9 cellular contexts compared by ENCODE assay signal in the genomic region with DNA sequence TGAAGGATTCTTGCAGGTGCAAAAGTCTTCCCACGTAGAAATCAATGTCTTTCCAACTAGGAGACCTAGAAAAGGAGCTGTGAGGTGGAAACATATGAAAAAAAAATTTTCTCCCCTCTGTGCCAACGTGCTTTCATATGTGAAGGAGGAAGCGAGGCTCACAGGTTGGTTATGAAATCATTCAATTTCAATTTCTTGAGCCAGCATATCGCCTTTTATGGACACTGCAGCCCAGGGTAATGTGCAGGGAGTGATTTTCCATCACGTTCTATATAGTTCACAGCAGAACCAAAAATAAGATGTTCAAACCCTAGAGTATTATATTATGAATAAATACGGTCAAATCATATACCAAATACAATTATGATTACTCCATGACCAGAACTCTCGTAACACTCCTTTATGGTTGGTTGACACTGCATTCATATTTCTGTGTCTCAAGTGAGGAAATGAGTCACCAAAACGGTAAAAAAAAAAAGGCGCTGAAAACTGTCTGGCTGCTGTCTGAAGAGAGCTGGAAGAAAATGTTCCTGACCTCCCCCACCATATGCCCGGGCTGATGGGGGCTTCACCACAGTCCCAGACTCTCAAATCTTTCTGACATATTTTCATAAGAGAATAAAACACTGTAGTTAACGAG.
DNase-seq lines count a peak whose midpoint lies in the region; ATAC-seq, FAIRE-seq and TF ChIP-seq lines count a peak whose summit lies in the region.
"Had no signal": no experiment of that assay in that cellular context is flagged by ENCODE, and none has a peak within 500 bp of the region (broad histone marks: within the 10 kb centered on the region; RNA-seq: fewer than 3 reads in every experiment).

No MANE protein-coding gene starts in this region.

- no peak for FAIRE-seq in HTR-8/SVneo (lab: Jason Lieb, UNC)

- no peaks in the 10 kb centered on the region for H3K9me3 ChIP-seq in testis
- H3K9me3 ChIP-seq: neutrophil had no signal

- 49 to 55% methylated on average over 11 of the region's 11 CpGs for WGBS in testis, 2 donors

- no peak for TF ChIP-seq POLR2A in testis (IDR thresholded peaks at IDR 0.05)

- peak; percentile 29 for DNase-seq in GF-D8 (lab: John Stamatoyannopoulos, UW)
- DNase-seq in HTR-8/SVneo (ENCODE audit: insufficient read length, low spot score): peak; percentile 59
- no peak for DNase-seq in activated naive CD8-positive, alpha-beta T cell treated with anti-CD3 and anti-CD28 coated beads, Interleukin-2, amount 10 ng/mL, durations not matched to agents 7 days and 5 days
- DNase-seq in natural killer cell treated with Interleukin-12 subunit alpha and Interleukin-12 subunit beta and Interleukin-15 and Interleukin-18, amount 100 ng/mL, for 72 hours (ENCODE audit: low spot score): no peak
- DNase-seq in testis: no peak
- no peak for DNase-seq in NCI-H2227 treated with DMSO at 0.1 percent for 48 hours (lab: John Stamatoyannopoulos, UW)

- no peak for TF ChIP-seq CTCF in testis (IDR thresholded peaks at IDR 0.05)

- no peaks in the 10 kb centered on the region for H3K36me3 Mint-ChIP-seq in activated naive CD8-positive, alpha-beta T cell treated with anti-CD3 and anti-CD28 coated beads, Interleukin-2, amount 10 ng/mL, durations not matched to agents 7 days and 5 days
- H3K36me3 Mint-ChIP-seq in natural killer cell treated with Interleukin-12 subunit alpha and Interleukin-12 subunit beta and Interleukin-15 and Interleukin-18, amount 100 ng/mL, for 72 hours: peaks cover 5% of the 10 kb centered on the region

- peaks cover 19% of the 10 kb centered on the region for H3K4me1 Mint-ChIP-seq in activated naive CD8-positive, alpha-beta T cell treated with anti-CD3 and anti-CD28 coated beads, Interleukin-2, amount 10 ng/mL, durations not matched to agents 7 days and 5 days
- H3K4me1 Mint-ChIP-seq in natural killer cell treated with Interleukin-12 subunit alpha and Interleukin-12 subunit beta and Interleukin-15 and Interleukin-18, amount 100 ng/mL, for 72 hours (ENCODE audit: low read depth in 2 of 2): peaks cover 26 to 31% of the 10 kb centered on the region in 2 donors

- no peaks in the 10 kb centered on the region for H3K27me3 Mint-ChIP-seq in activated naive CD8-positive, alpha-beta T cell treated with anti-CD3 and anti-CD28 coated beads, Interleukin-2, amount 10 ng/mL, durations not matched to agents 7 days and 5 days
- peaks cover 7 to 46% of the 10 kb centered on the region in 2 donors for H3K27me3 Mint-ChIP-seq in natural killer cell treated with Interleukin-12 subunit alpha and Interleukin-12 subunit beta and Interleukin-15 and Interleukin-18, amount 100 ng/mL, for 72 hours

- POLR2A ChIA-PET in activated naive CD8-positive, alpha-beta T cell treated with anti-CD3 and anti-CD28 coated beads, Interleukin-2, amount 10 ng/mL, durations not matched to agents 7 days and 5 days (lab: Charles Lee): interaction anchor here (0.6 to 1.0 kb wide), 2 partner anchors 36 to 37 kb away, joined by 3 to 4 read pairs; no protein-coding TSS in a partner anchor

- H3K4me3 ChIP-seq in testis: no peak overlapping the region

- no peaks in the 10 kb centered on the region for H3K36me3 ChIP-seq in testis (ENCODE audit: low read depth, missing control alignments)
- H3K36me3 ChIP-seq: neutrophil had no signal

- peak overlapping the region; percentile 71 for H3K27ac Mint-ChIP-seq in activated naive CD8-positive, alpha-beta T cell treated with anti-CD3 and anti-CD28 coated beads, Interleukin-2, amount 10 ng/mL, durations not matched to agents 7 days and 5 days
- H3K27ac Mint-ChIP-seq in natural killer cell treated with Interleukin-12 subunit alpha and Interleukin-12 subunit beta and Interleukin-15 and Interleukin-18, amount 100 ng/mL, for 72 hours: peak overlapping the region; percentile 72 to 88

- H3K4me3 Mint-ChIP-seq in activated naive CD8-positive, alpha-beta T cell treated with anti-CD3 and anti-CD28 coated beads, Interleukin-2, amount 10 ng/mL, durations not matched to agents 7 days and 5 days: peak overlapping the region; percentile 61
- H3K4me3 Mint-ChIP-seq in natural killer cell treated with Interleukin-12 subunit alpha and Interleukin-12 subunit beta and Interleukin-15 and Interleukin-18, amount 100 ng/mL, for 72 hours: peak overlapping the region; percentile 83

- H3K4me1 ChIP-seq in testis: peaks cover 4% of the 10 kb centered on the region

- no peak overlapping the region for H3K27ac ChIP-seq in testis
- H3K27ac ChIP-seq: neutrophil had no signal

- H3K27me3 ChIP-seq in testis: no peaks in the 10 kb centered on the region

- peak; percentile 82 for ATAC-seq in GM21390 (IDR thresholded peaks at IDR 0.05; ENCODE audit: unreplicated experiment)
- peak; percentile 88 for ATAC-seq in activated naive CD8-positive, alpha-beta T cell treated with anti-CD3 and anti-CD28 coated beads, Interleukin-2, amount 10 ng/mL, durations not matched to agents 7 days and 5 days (ENCODE audit: low read depth)
- peak; percentile 89 to 94 for ATAC-seq in natural killer cell treated with Interleukin-12 subunit alpha and Interleukin-12 subunit beta and Interleukin-15 and Interleukin-18, amount 100 ng/mL, for 72 hours
- no peak for ATAC-seq in GM19397 (IDR thresholded peaks at IDR 0.05; ENCODE audit: unreplicated experiment)

- no peaks in the 10 kb centered on the region for H3K9me3 Mint-ChIP-seq in activated naive CD8-positive, alpha-beta T cell treated with anti-CD3 and anti-CD28 coated beads, Interleukin-2, amount 10 ng/mL, durations not matched to agents 7 days and 5 days
- H3K9me3 Mint-ChIP-seq in natural killer cell treated with Interleukin-12 subunit alpha and Interleukin-12 subunit beta and Interleukin-15 and Interleukin-18, amount 100 ng/mL, for 72 hours: peaks cover 2% of the 10 kb centered on the region

- intact Hi-C loops in testis (cut with DNase I; ENCODE audit: low total_unique reads): no loop called here

Comparison
In these comparisons a context has a peak if more than half of its experiments do, and no peak if none do; other contexts are left out.
1. DNase-seq: peak in GF-D8 (single experiment) and HTR-8/SVneo (single experiment); none in activated naive CD8-positive, alpha-beta T cell treated with anti-CD3 and anti-CD28 coated beads, Interleukin-2, amount 10 ng/mL, durations not matched to agents 7 days and 5 days (single experiment), natural killer cell treated with Interleukin-12 subunit alpha and Interleukin-12 subunit beta and Interleukin-15 and Interleukin-18, amount 100 ng/mL, for 72 hours (single experiment), testis (single experiment) and NCI-H2227 treated with DMSO at 0.1 percent for 48 hours (single experiment).